Comparison of ENCODE assay signal across 9 cellular contexts in genomic region chr14:103185051-103186027, GRCh38.
A peak's percentile ranks its signal among the peaks of the same experiment; 100 is the strongest.
DNase-seq lines count a peak whose midpoint lies in the region; ATAC-seq and TF ChIP-seq lines count a peak whose summit lies in the region.
"Had no signal": no experiment of that assay in that cellular context is flagged by ENCODE, and none has a peak within 500 bp of the region (broad histone marks: within the 10 kb centered on the region; RNA-seq: fewer than 3 reads in every experiment).

No MANE protein-coding gene starts in this region.

- no peaks in the 10 kb centered on the region for H3K36me3 Mint-ChIP-seq in activated CD4-positive, alpha-beta T cell treated with anti-CD3 and anti-CD28 coated beads, Interleukin-2, amount 10 ng/mL, durations not matched to agents 24 days and 14 days (ENCODE audit: low read depth)
- no peaks in the 10 kb centered on the region for H3K36me3 Mint-ChIP-seq in activated CD4-positive, alpha-beta T cell treated with anti-CD3 and anti-CD28 coated beads for 36 hours (ENCODE audit: low read depth)
- H3K36me3 Mint-ChIP-seq in mesothelial cell of epicardium = no peaks in the 10 kb centered on the region
- H3K36me3 Mint-ChIP-seq in activated naive CD8-positive, alpha-beta T cell treated with anti-CD3 and anti-CD28 coated beads for 36 hours = no peaks in the 10 kb centered on the region
- H3K36me3 Mint-ChIP-seq: activated naive CD8-positive, alpha-beta T cell treated with anti-CD3 and anti-CD28 coated beads, Interleukin-2, amount 10 ng/mL, durations not matched to agents 7 days and 5 days had no signal

- H3K4me3 Mint-ChIP-seq in activated CD4-positive, alpha-beta T cell treated with anti-CD3 and anti-CD28 coated beads, Interleukin-2, amount 10 ng/mL, durations not matched to agents 24 days and 14 days = no peak overlapping the region
- no peak overlapping the region for H3K4me3 Mint-ChIP-seq in activated CD4-positive, alpha-beta T cell treated with anti-CD3 and anti-CD28 coated beads for 36 hours
- no peak overlapping the region for H3K4me3 Mint-ChIP-seq in mesothelial cell of epicardium
- no peak overlapping the region for H3K4me3 Mint-ChIP-seq in activated naive CD8-positive, alpha-beta T cell treated with anti-CD3 and anti-CD28 coated beads for 36 hours
- H3K4me3 Mint-ChIP-seq: activated naive CD8-positive, alpha-beta T cell treated with anti-CD3 and anti-CD28 coated beads, Interleukin-2, amount 10 ng/mL, durations not matched to agents 7 days and 5 days had no signal

- no peaks in the 10 kb centered on the region for H3K9me3 Mint-ChIP-seq in activated CD4-positive, alpha-beta T cell treated with anti-CD3 and anti-CD28 coated beads, Interleukin-2, amount 10 ng/mL, durations not matched to agents 24 days and 14 days
- H3K9me3 Mint-ChIP-seq in activated CD4-positive, alpha-beta T cell treated with anti-CD3 and anti-CD28 coated beads for 36 hours (ENCODE audit: low read depth) = no peaks in the 10 kb centered on the region
- no peaks in the 10 kb centered on the region for H3K9me3 Mint-ChIP-seq in mesothelial cell of epicardium
- no peaks in the 10 kb centered on the region for H3K9me3 Mint-ChIP-seq in activated naive CD8-positive, alpha-beta T cell treated with anti-CD3 and anti-CD28 coated beads for 36 hours
- H3K9me3 Mint-ChIP-seq: activated naive CD8-positive, alpha-beta T cell treated with anti-CD3 and anti-CD28 coated beads, Interleukin-2, amount 10 ng/mL, durations not matched to agents 7 days and 5 days had no signal

- peak; percentile 58 for DNase-seq in activated CD4-positive, alpha-beta T cell treated with anti-CD3 and anti-CD28 coated beads, Interleukin-2, amount 10 ng/mL, durations not matched to agents 24 days and 14 days
- DNase-seq in activated CD4-positive, alpha-beta T cell treated with anti-CD3 and anti-CD28 coated beads for 36 hours = no peak
- DNase-seq in NCI-H2107 treated with DMSO at 0.1 percent for 48 hours (lab: John Stamatoyannopoulos, UW; ENCODE audit: unreplicated experiment) = peak; percentile 91
- no peak for DNase-seq in brain microvascular endothelial cell
- no peak for DNase-seq in mesothelial cell of epicardium (ENCODE audit: low spot score in 2 of 2, unreplicated experiment in 2 of 2)
- no peak for DNase-seq in activated naive CD8-positive, alpha-beta T cell treated with anti-CD3 and anti-CD28 coated beads for 36 hours
- DNase-seq in GM19240 (ENCODE audit: insufficient read length, low spot score) = no peak
- DNase-seq: activated naive CD8-positive, alpha-beta T cell treated with anti-CD3 and anti-CD28 coated beads, Interleukin-2, amount 10 ng/mL, durations not matched to agents 7 days and 5 days had no signal

- intact Hi-C loops in activated CD4-positive, alpha-beta T cell treated with anti-CD3 and anti-CD28 coated beads, Interleukin-2, amount 10 ng/mL, durations not matched to agents 24 days and 14 days (cut with micrococcal nuclease) = loop anchor here (5.0 kb wide), 1 partner anchor 78 kb away; no protein-coding TSS in a partner anchor
- intact Hi-C loops in activated CD4-positive, alpha-beta T cell treated with anti-CD3 and anti-CD28 coated beads for 36 hours (cut with DNase I, micrococcal nuclease) = loop anchor here (1.0 to 10.0 kb wide), 5 partner anchors 78 to 110 kb away; no protein-coding TSS in a partner anchor

- TF ChIP-seq CTCF in brain microvascular endothelial cell (IDR thresholded peaks at IDR 0.05; ENCODE audit: low read depth, low read length, missing control alignments) = peak; percentile 57
- peak; percentile 99 for TF ChIP-seq CTCF in mesothelial cell of epicardium (IDR thresholded peaks at IDR 0.05; ENCODE audit: unreplicated experiment)

- CTCF ChIA-PET in activated CD4-positive, alpha-beta T cell treated with anti-CD3 and anti-CD28 coated beads for 36 hours (lab: Charles Lee) = interaction anchor here (0.7 to 5.1 kb wide), 6 partner anchors 8 to 80 kb away, joined by 3 to 31 read pairs (median 4); no protein-coding TSS in a partner anchor

- no peak overlapping the region for H3K27ac ChIP-seq in brain microvascular endothelial cell

- H3K27me3 Mint-ChIP-seq in activated CD4-positive, alpha-beta T cell treated with anti-CD3 and anti-CD28 coated beads, Interleukin-2, amount 10 ng/mL, durations not matched to agents 24 days and 14 days = peaks cover 47% of the 10 kb centered on the region
- peaks cover 40% of the 10 kb centered on the region for H3K27me3 Mint-ChIP-seq in activated CD4-positive, alpha-beta T cell treated with anti-CD3 and anti-CD28 coated beads for 36 hours
- peaks cover 15% of the 10 kb centered on the region for H3K27me3 Mint-ChIP-seq in mesothelial cell of epicardium (ENCODE audit: low read depth)
- peaks cover 55% of the 10 kb centered on the region for H3K27me3 Mint-ChIP-seq in activated naive CD8-positive, alpha-beta T cell treated with anti-CD3 and anti-CD28 coated beads for 36 hours

- no peaks in the 10 kb centered on the region for H3K36me3 ChIP-seq in brain microvascular endothelial cell (replicated peaks)

- no peaks in the 10 kb centered on the region for H3K4me1 Mint-ChIP-seq in activated CD4-positive, alpha-beta T cell treated with anti-CD3 and anti-CD28 coated beads, Interleukin-2, amount 10 ng/mL, durations not matched to agents 24 days and 14 days
- peaks cover 3% of the 10 kb centered on the region for H3K4me1 Mint-ChIP-seq in activated CD4-positive, alpha-beta T cell treated with anti-CD3 and anti-CD28 coated beads for 36 hours
- H3K4me1 Mint-ChIP-seq in mesothelial cell of epicardium = peaks cover 31% of the 10 kb centered on the region
- H3K4me1 Mint-ChIP-seq in activated naive CD8-positive, alpha-beta T cell treated with anti-CD3 and anti-CD28 coated beads for 36 hours = peaks cover 5% of the 10 kb centered on the region

- H3K27me3 ChIP-seq in brain microvascular endothelial cell (replicated peaks) = peaks cover 33% of the 10 kb centered on the region

- in situ Hi-C loops in brain microvascular endothelial cell (cut with HindIII; ENCODE audit: low pct_ligation_motif_present, low sequenced_read_pairs) = no loop called here

- POLR2A ChIA-PET in activated CD4-positive, alpha-beta T cell treated with anti-CD3 and anti-CD28 coated beads for 36 hours (lab: Charles Lee) = no interaction called here

- no peak for ATAC-seq in activated CD4-positive, alpha-beta T cell treated with anti-CD3 and anti-CD28 coated beads for 36 hours
- ATAC-seq in GM21367 (IDR thresholded peaks at IDR 0.05; ENCODE audit: unreplicated experiment) = no peak

- H3K27ac Mint-ChIP-seq in activated CD4-positive, alpha-beta T cell treated with anti-CD3 and anti-CD28 coated beads, Interleukin-2, amount 10 ng/mL, durations not matched to agents 24 days and 14 days = no peak overlapping the region
- no peak overlapping the region for H3K27ac Mint-ChIP-seq in activated CD4-positive, alpha-beta T cell treated with anti-CD3 and anti-CD28 coated beads for 36 hours
- no peak overlapping the region for H3K27ac Mint-ChIP-seq in mesothelial cell of epicardium
- no peak overlapping the region for H3K27ac Mint-ChIP-seq in activated naive CD8-positive, alpha-beta T cell treated with anti-CD3 and anti-CD28 coated beads for 36 hours
- H3K27ac Mint-ChIP-seq: activated naive CD8-positive, alpha-beta T cell treated with anti-CD3 and anti-CD28 coated beads, Interleukin-2, amount 10 ng/mL, durations not matched to agents 7 days and 5 days had no signal

- no peak overlapping the region for H3K4me3 ChIP-seq in brain microvascular endothelial cell (ENCODE audit: low read depth, low read length)

Comparison
In these comparisons a context has a peak if more than half of its experiments do, and no peak if none do; other contexts are left out.
1. DNase-seq: peak in activated CD4-positive, alpha-beta T cell treated with anti-CD3 and anti-CD28 coated beads, Interleukin-2, amount 10 ng/mL, durations not matched to agents 24 days and 14 days (single experiment) and NCI-H2107 treated with DMSO at 0.1 percent for 48 hours (single experiment); none in activated CD4-positive, alpha-beta T cell treated with anti-CD3 and anti-CD28 coated beads for 36 hours (single experiment), brain microvascular endothelial cell (single experiment), mesothelial cell of epicardium (0 of 2), activated naive CD8-positive, alpha-beta T cell treated with anti-CD3 and anti-CD28 coated beads for 36 hours (single experiment) and GM19240 (single experiment).